8 cellular contexts compared by ENCODE assay signal in genomic region chr6:154508573-154509375, GRCh38. TPM values are rescaled to one million over a fixed set of nuclear protein-coding genes. Genes with fewer than 3 reads are reported as not detected.
DNase-seq lines count a peak whose midpoint lies in the region; ATAC-seq and TF ChIP-seq lines count a peak whose summit lies in the region.

No MANE protein-coding gene starts in this region.

- intact Hi-C loops in IMR-90 (cut with micrococcal nuclease) (loop anchor here (2.0 to 10.0 kb wide), 2 partner anchors 296 to 354 kb away; no protein-coding TSS in a partner anchor), dorsolateral prefrontal cortex (cut with DNase I) (loop anchor here (10.0 kb wide), 3 partner anchors 166 to 354 kb away; partner anchors contain the start of gene SCAF8 (in 1 of the 2))
- intact Hi-C loops in naive thymus-derived CD4-positive, alpha-beta T cell (cut with micrococcal nuclease): no loop called here

- CTCF ChIA-PET in IMR-90 (lab: Yijun Ruan, JAX): no interaction called here
- CTCF ChIA-PET in naive thymus-derived CD4-positive, alpha-beta T cell (lab: Charles Lee): no interaction called here

- peaks cover 15% of the 10 kb centered on the region for H3K9me1 ChIP-seq in IMR-90 (ENCODE audit: insufficient read depth, low read length)

- H2AFZ ChIP-seq in IMR-90 (replicated peaks; ENCODE audit: low read length, poor library complexity): peak overlapping the region; percentile 37

- H3K4ac ChIP-seq in IMR-90 (ENCODE audit: low read depth, low read length): peak overlapping the region; percentile 6; the same call in 1 of the 2 replicates

- no peak overlapping the region for H2BK20ac ChIP-seq in IMR-90 (ENCODE audit: low read depth, low read length)

- peak overlapping the region; percentile 82; the same call in 1 of the 2 replicates for H3K9ac ChIP-seq in BLaER1
- H3K9ac ChIP-seq in IMR-90 (ENCODE audit: low read depth, low read length): peak overlapping the region; percentile 78

- TF ChIP-seq POLR2A in IMR-90 (IDR thresholded peaks at IDR 0.05; ENCODE audit: low read depth, low read length): no peak

- POLR2A ChIA-PET in IMR-90 (lab: Charles Lee; ENCODE audit: unreplicated experiment): interaction anchor here (0.8 kb wide), 1 partner anchor 11 kb away, joined by 3 read pairs; no protein-coding TSS in a partner anchor
- POLR2A ChIA-PET in naive thymus-derived CD4-positive, alpha-beta T cell (lab: Charles Lee): no interaction called here

- no peak overlapping the region for H4K91ac ChIP-seq in IMR-90 (ENCODE audit: insufficient read depth, low read depth, low read length)

- no peak overlapping the region for H4K5ac ChIP-seq in IMR-90 (ENCODE audit: low read depth, low read length)

- H3K4me3 ChIP-seq in BLaER1 (peak overlapping the region; percentile 92), IMR-90 (ENCODE audit: insufficient read depth, low read depth, low read length) (peak overlapping the region; percentile 88), dorsolateral prefrontal cortex (peak overlapping the region; percentile 40 to 93 (median 82))
- H3K4me3 ChIP-seq in naive thymus-derived CD4-positive, alpha-beta T cell (ENCODE audit: low read length): no peak overlapping the region

- dilution Hi-C loops in IMR-90 (cut with HindIII; ENCODE audit: low sequenced_read_pairs, unreplicated experiment): no loop called here

- H3K27ac ChIP-seq in BLaER1 (no peak overlapping the region), IMR-90 (ENCODE audit: insufficient read depth, low read length) (peak overlapping the region; percentile 89), dorsolateral prefrontal cortex (peak overlapping the region in 40 of 59 donors; percentile 12 to 96 (median 90))
- no peak overlapping the region for H3K27ac ChIP-seq in naive thymus-derived CD4-positive, alpha-beta T cell (ENCODE audit: low read depth, low read length)

- peak overlapping the region; percentile 10; the same call in 1 of the 2 replicates for H3K18ac ChIP-seq in IMR-90 (ENCODE audit: low read depth, low read length)

- in situ Hi-C loops in IMR-90 (cut with MboI; ENCODE audit: low sequenced_read_pairs): no loop called here

- peak overlapping the region; percentile 77 for H3K23ac ChIP-seq in IMR-90 (ENCODE audit: low read depth, low read length)

- H4K8ac ChIP-seq in IMR-90 (ENCODE audit: low read depth in 2 of 2, low read length in 2 of 2): no peak overlapping the region; a peak in 1 of 4 replicates

- H3K36me3 ChIP-seq in BLaER1 (no peaks in the 10 kb centered on the region), IMR-90 (ENCODE audit: control insufficient read depth, insufficient read depth, low read length) (no peaks in the 10 kb centered on the region; the same call in 1 of the 2 replicates)
- no peaks in the 10 kb centered on the region for H3K36me3 ChIP-seq in naive thymus-derived CD4-positive, alpha-beta T cell (ENCODE audit: control insufficient read depth in 2 of 3, insufficient read depth in 3 of 3, low read length in 3 of 3)

- peaks cover 28% of the 10 kb centered on the region for H3K4me1 ChIP-seq in BLaER1
- H3K4me1 ChIP-seq in IMR-90 (ENCODE audit: control insufficient read depth, insufficient read depth, low read length): peaks cover 7% of the 10 kb centered on the region
- no peaks in the 10 kb centered on the region for H3K4me1 ChIP-seq in naive thymus-derived CD4-positive, alpha-beta T cell (ENCODE audit: control insufficient read depth in 2 of 2, insufficient read depth in 2 of 2, low read length in 2 of 2)

- H2BK15ac ChIP-seq in IMR-90 (ENCODE audit: low read depth, low read length): no peak overlapping the region

- TF ChIP-seq RAD21 in IMR-90 (IDR thresholded peaks at IDR 0.05; ENCODE audit: low read length): no peak

- peak overlapping the region; percentile 43 for H2AK9ac ChIP-seq in IMR-90 (replicated peaks; ENCODE audit: low read depth, low read length, poor library complexity)

- peak overlapping the region; percentile 0 to 79 (median 50) for H3K4me3 Mint-ChIP-seq in naive thymus-derived CD4-positive, alpha-beta T cell

- peaks cover 0 to 4% (median 0%) of the 10 kb centered on the region in 11 donors for H3K9me3 Mint-ChIP-seq in naive thymus-derived CD4-positive, alpha-beta T cell

- peak overlapping the region; percentile 97 for H3K4me2 ChIP-seq in BLaER1
- H3K4me2 ChIP-seq in IMR-90 (ENCODE audit: low read depth, low read length): peak overlapping the region; percentile 99

- no peaks in the 10 kb centered on the region for H3K9me3 ChIP-seq in BLaER1
- no peaks in the 10 kb centered on the region for H3K9me3 ChIP-seq in IMR-90 (ENCODE audit: control insufficient read depth, insufficient read depth, low read length)
- H3K9me3 ChIP-seq in naive thymus-derived CD4-positive, alpha-beta T cell (ENCODE audit: control insufficient read depth in 2 of 3, low read length in 3 of 3): no peaks in the 10 kb centered on the region

- TSS peak; percentile 18 for BruUV-seq in IMR-90 (replicated peaks; lab: Mats Ljungman, UMichigan)

- DNase-seq in IMR-90: peak; percentile 56
- DNase-seq in dorsolateral prefrontal cortex: no peak
- DNase-seq in naive thymus-derived CD4-positive, alpha-beta T cell: no peak
- DNase-seq in mesenteric fat pad (ENCODE audit: low spot score): no peak
- no peak for DNase-seq in T1000 (lab: John Stamatoyannopoulos, UW)
- DNase-seq in SW 1271 (lab: John Stamatoyannopoulos, UW): no peak
- no peak for DNase-seq in GOT3 (lab: John Stamatoyannopoulos, UW)

- TF ChIP-seq CTCF in IMR-90 (conservative IDR thresholded peaks at IDR 0.05; ENCODE audit: low read depth, low read length) (no peak), dorsolateral prefrontal cortex (IDR thresholded peaks at IDR 0.05 in 54 of 56, conservative IDR thresholded peaks at IDR 0.05 in 2 of 56; ENCODE audit: low read depth in 1 of 56, partially characterized antibody in 56 of 56) (no peak)

- no peak overlapping the region for H2BK120ac ChIP-seq in IMR-90 (ENCODE audit: low read depth, low read length)

- WGBS in IMR-90 (ENCODE audit: extremely low coverage in 2 of 2, insufficient read length in 1 of 2), 2 experiments: no CpG with 5 or more reads among the region's 14 CpGs

- H3K56ac ChIP-seq in IMR-90 (ENCODE audit: extremely low read depth, insufficient read depth, low read length): peak overlapping the region; percentile 23; the same call in 1 of the 2 replicates

- H3K27me3 ChIP-seq in BLaER1 (no peaks in the 10 kb centered on the region), IMR-90 (ENCODE audit: control insufficient read depth, insufficient read depth, low read length) (no peaks in the 10 kb centered on the region), dorsolateral prefrontal cortex (no peaks in the 10 kb centered on the region)
- H3K27me3 ChIP-seq in naive thymus-derived CD4-positive, alpha-beta T cell (ENCODE audit: control insufficient read depth in 2 of 2, insufficient read depth in 2 of 2, low read length in 2 of 2): no peaks in the 10 kb centered on the region

- H3K14ac ChIP-seq in IMR-90 (replicated peaks; ENCODE audit: low read depth, low read length): peak overlapping the region; percentile 10; the same call in 1 of the 2 replicates

- no peak for ATAC-seq in IMR-90 (ENCODE audit: low read depth)
- no peak for ATAC-seq in naive thymus-derived CD4-positive, alpha-beta T cell

- peaks cover 49 to 81% (median 61%) of the 10 kb centered on the region in 5 donors for H3K27me3 Mint-ChIP-seq in naive thymus-derived CD4-positive, alpha-beta T cell

- 0 out of 2 replicates have a peak overlapping the region, but pooled peaks have one; percentile 18 for H2AK5ac ChIP-seq in IMR-90 (ENCODE audit: low read depth, low read length)

- H3K79me1 ChIP-seq in IMR-90 (ENCODE audit: low read depth in 1 of 2, low read length in 2 of 2): peaks cover 33 to 57% of the 10 kb centered on the region in 2 experiments

- H2BK5ac ChIP-seq in IMR-90 (ENCODE audit: low read depth, low read length, poor library complexity, severe bottlenecking): no peak overlapping the region

- no peaks in the 10 kb centered on the region for H3K36me3 Mint-ChIP-seq in naive thymus-derived CD4-positive, alpha-beta T cell

- H3K27ac Mint-ChIP-seq in naive thymus-derived CD4-positive, alpha-beta T cell: no peak overlapping the region

- H3K4me1 Mint-ChIP-seq in naive thymus-derived CD4-positive, alpha-beta T cell: peaks cover 6 to 17% (median 13%) of the 10 kb centered on the region in 7 donors

- no peaks in the 10 kb centered on the region for H4K20me1 ChIP-seq in BLaER1
- peaks cover 30% of the 10 kb centered on the region; the same call in 1 of the 2 replicates for H4K20me1 ChIP-seq in IMR-90 (ENCODE audit: insufficient read depth, low read length)

TF ChIP-seq in IMR-90, 13 proteins besides CTCF, POLR2A, EP300 and RAD21:
- no peak for TF ChIP-seq NFE2L2 (IDR thresholded peaks at IDR 0.05; ENCODE audit: low read depth, low read length)
- peak; percentile 92 for TF ChIP-seq MXI1 (IDR thresholded peaks at IDR 0.05; ENCODE audit: borderline replicate concordance, low read depth, low read length)

RNA-seq across cellular contexts. Expression of gene CNKSR3, which starts 1.7 kb away (rescaled TPM):
- total RNA-seq in IMR-90 (2012; rRNA removed) (15.0 and 15.8 TPM in 2 replicates), dorsolateral prefrontal cortex (10 to 100 TPM in 102 of 120 experiments, 1 to 10 TPM in 18; 7.3 to 35.6 (median 15.0) TPM), mesenteric fat pad (9.9 TPM)
- polyA plus RNA-seq in IMR-90 (2012; rRNA removed): 6.2 and 6.7 TPM in 2 replicates
- polyA plus RNA-seq in IMR-90 (2012; cell fraction: cytosol; rRNA removed): 2.9 and 3.3 TPM in 2 replicates
- 2.8 and 6.6 TPM in 2 replicates for polyA plus RNA-seq in IMR-90 (2012; cell fraction: nucleus; rRNA removed; ENCODE audit: low replicate concordance)
- total RNA-seq in naive thymus-derived CD4-positive, alpha-beta T cell: under 1 TPM in 2 of 5 experiments, not detected in 3; 0.16 to 0.17 TPM
- polyA plus RNA-seq in naive thymus-derived CD4-positive, alpha-beta T cell: under 1 TPM in 1 of 2 donors, not detected in 1; 0.01 TPM

Comparison
In these comparisons a context has a peak if more than half of its experiments do, and no peak if none do; other contexts are left out.
1. H3K27ac ChIP-seq: peak in IMR-90 (single experiment) and dorsolateral prefrontal cortex (40 of 59); none in BLaER1 (single experiment) and naive thymus-derived CD4-positive, alpha-beta T cell (single experiment).
2. intact Hi-C loops: an anchor here in IMR-90 (2.0 to 10.0 kb wide) and dorsolateral prefrontal cortex (10.0 kb wide); none called in naive thymus-derived CD4-positive, alpha-beta T cell.